In genomic region chr22:47036936-47037485, GRCh38 we compare ENCODE assay signal across 17 cellular contexts.
A peak's percentile ranks its signal among the peaks of the same experiment; 100 is the strongest.
DNase-seq lines count a peak whose midpoint lies in the region; ATAC-seq, FAIRE-seq and TF ChIP-seq lines count a peak whose summit lies in the region.
"Had no signal": no experiment of that assay in that cellular context is flagged by ENCODE, and none has a peak within 500 bp of the region (broad histone marks: within the 10 kb centered on the region; RNA-seq: fewer than 3 reads in every experiment).

No MANE protein-coding gene starts in this region.

- no peaks in the 10 kb centered on the region for H3K9me3 ChIP-seq in kidney (ENCODE audit: control insufficient read depth in 1 of 2, low read length in 2 of 2)

- DNase-seq in GM23338 (ENCODE audit: low spot score) (no peak), RWPE1 (ENCODE audit: low spot score) (no peak), kidney (peak; percentile 52), posterior vena cava (ENCODE audit: low spot score) (peak; percentile 69), NCI-H1105 treated with DMSO at 0.1 percent for 48 hours (lab: John Stamatoyannopoulos, UW) (no peak), GOT3 (lab: John Stamatoyannopoulos, UW) (no peak), T-helper 1 cell (no peak)
- DNase-seq: C1 segment of cervical spinal cord; CD4-positive, alpha-beta memory T cell; DMS79 had no signal

- ATAC-seq in GM23338 (no peak), HG02610 (IDR thresholded peaks at IDR 0.05; ENCODE audit: unreplicated experiment) (no peak)
- ATAC-seq: GM12878, HCT116 had no signal

- H2AFZ ChIP-seq in GM23338: no peak overlapping the region

- CTCF ChIA-PET in RWPE1 (lab: Yijun Ruan, JAX): no interaction called here

- H3K4me1 ChIP-seq in GM23338 (ENCODE audit: insufficient read depth) (no peaks in the 10 kb centered on the region), kidney (ENCODE audit: control insufficient read depth in 1 of 2, insufficient read depth in 1 of 2, low read depth in 1 of 2, low read length in 2 of 2) (peaks cover 0 to 11% of the 10 kb centered on the region in 2 donors)

- TF ChIP-seq CTCF in GM23338 (conservative IDR thresholded peaks at IDR 0.05; ENCODE audit: low read depth in 2 of 2) (no peak), RWPE1 (conservative IDR thresholded peaks at IDR 0.05; ENCODE audit: low read depth) (no peak), kidney (IDR thresholded peaks at IDR 0.05; ENCODE audit: borderline replicate concordance, extremely low read depth, insufficient read depth) (no peak)

- H3K27me3 Mint-ChIP-seq in GM23338 (ENCODE audit: insufficient read depth, low read depth, poor library complexity): peaks cover 13% of the 10 kb centered on the region
- H3K27me3 Mint-ChIP-seq: B cell; CD4-positive, alpha-beta memory T cell had no signal

- H3K27ac Mint-ChIP-seq in GM23338: peak overlapping the region; percentile 49; the same call in 1 of the 2 replicates
- H3K27ac Mint-ChIP-seq: B cell had no signal

- H3K36me3 Mint-ChIP-seq in GM23338 (ENCODE audit: low read depth): no peaks in the 10 kb centered on the region

- H3K9me3 Mint-ChIP-seq in GM23338: no peaks in the 10 kb centered on the region; the same call in 1 of the 3 replicates

- 0 out of 2 replicates have a peak, but pooled peaks cover 4% of the 10 kb centered on the region for H4K20me1 ChIP-seq in GM23338 (replicated peaks; ENCODE audit: insufficient read depth)

- H3F3A ChIP-seq in GM23338 (replicated peaks; ENCODE audit: low read depth): no peaks in the 10 kb centered on the region

- H3K4me1 Mint-ChIP-seq in GM23338: peaks cover 6% of the 10 kb centered on the region; the same call in 2 of the 3 replicates

- H3K9me2 ChIP-seq in GM23338 (ENCODE audit: insufficient read depth): no peaks in the 10 kb centered on the region

- H3K27ac ChIP-seq in GM23338 (ENCODE audit: low read depth): no peak overlapping the region
- H3K27ac ChIP-seq in RWPE1: peak overlapping the region; percentile 92; the same call in 1 of the 2 replicates
- H3K27ac ChIP-seq in kidney (ENCODE audit: low read depth in 2 of 2, low read length in 2 of 2): no peak overlapping the region
- H3K27ac ChIP-seq: HL-60 had no signal

- H3K4me3 Mint-ChIP-seq in GM23338: no peak overlapping the region
- H3K4me3 Mint-ChIP-seq: B cell; CD4-positive, alpha-beta memory T cell had no signal

- intact Hi-C loops in kidney (cut with DNase I): no loop called here
- intact Hi-C loops in posterior vena cava (cut with DNase I): no loop called here

- H3K36me3 ChIP-seq in GM23338 (ENCODE audit: insufficient read depth) (no peaks in the 10 kb centered on the region), kidney (ENCODE audit: control insufficient read depth in 1 of 2, insufficient read depth in 2 of 2, low read length in 2 of 2) (no peaks in the 10 kb centered on the region)

- FAIRE-seq in kidney (lab: Jason Lieb, UNC): no peak
- FAIRE-seq: A204.1, GM12878, GM18507 had no signal

- no peak overlapping the region for H3K9ac ChIP-seq in kidney (ENCODE audit: low read length in 2 of 2)

- no peaks in the 10 kb centered on the region for H3K27me3 ChIP-seq in GM23338 (ENCODE audit: insufficient read depth)

- POLR2A ChIA-PET in RWPE1 (lab: Yijun Ruan, JAX; ENCODE audit: low non-redundant PET): no interaction called here

- H3K79me2 ChIP-seq in GM23338 (replicated peaks; ENCODE audit: insufficient read depth): 0 out of 2 replicates have a peak, but pooled peaks cover 3% of the 10 kb centered on the region

- H3K4me2 ChIP-seq in GM23338: no peak overlapping the region

- H3K4me3 ChIP-seq in GM23338 (no peak overlapping the region), kidney (ENCODE audit: low read length in 2 of 2) (no peak overlapping the region)
- H3K4me3 ChIP-seq: GM12878 had no signal

TF ChIP-seq in GM23338, 12 proteins besides CTCF, POLR2A, EP300 and RAD21 (continues in another document):
- no peak for TF ChIP-seq REST (IDR thresholded peaks at IDR 0.05; ENCODE audit: unreplicated experiment)
- no peak for TF ChIP-seq ZNF331 (CRISPR knock-in tag; IDR thresholded peaks at IDR 0.05; ENCODE audit: low read depth)
- no peak for TF ChIP-seq ETS1 (IDR thresholded peaks at IDR 0.05)
- TF ChIP-seq CREB1 (CRISPR knock-in tag; IDR thresholded peaks at IDR 0.05; ENCODE audit: low read depth): no peak

Comparison
In these comparisons a context has a peak if more than half of its experiments do, and no peak if none do; other contexts are left out.
1. DNase-seq: peak in kidney (single experiment) and posterior vena cava (single experiment); none in GM23338 (single experiment), RWPE1 (single experiment), NCI-H1105 treated with DMSO at 0.1 percent for 48 hours (single experiment), GOT3 (single experiment) and T-helper 1 cell (0 of 5).